In the genomic region with DNA sequence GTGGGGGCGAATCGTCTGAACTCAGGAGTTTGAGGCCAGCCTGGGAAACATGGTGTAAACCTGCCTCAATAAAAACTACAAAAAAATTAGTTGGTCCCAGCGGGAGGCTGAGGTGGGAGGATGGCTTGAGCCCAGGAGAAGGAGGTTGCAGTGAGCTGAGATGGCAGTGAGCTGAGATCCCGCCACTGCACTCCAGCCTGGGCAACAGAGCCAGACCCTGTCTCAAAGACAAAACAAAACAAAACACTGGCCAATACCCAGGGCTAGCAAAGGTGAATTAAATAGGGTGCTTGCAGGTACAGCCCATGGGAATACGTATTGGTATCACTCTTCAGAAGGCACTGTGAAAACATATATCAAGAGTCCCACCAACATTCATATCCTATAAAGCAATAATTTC, we compare ENCODE assay signal across 27 cellular contexts.
"Had no signal": no experiment of that assay in that cellular context is flagged by ENCODE, and none has a peak within 500 bp of the region (broad histone marks: within the 10 kb centered on the region; RNA-seq: fewer than 3 reads in every experiment).

No MANE protein-coding gene starts in this region.

- H3K9me3 Mint-ChIP-seq: activated T-cell treated with anti-CD3 and anti-CD28 coated beads, Interleukin-2, amount 50 U/mL, for 72 hours; effector memory CD8-positive, alpha-beta T cell; stimulated activated effector memory CD8-positive, alpha-beta T cell treated with anti-CD3 and anti-CD28 coated beads, Interleukin-12 subunit alpha, Interleukin-12 subunit beta, amount 100 ng/mL, for 72 hours had no signal

- H3K4me2 ChIP-seq: hepatocyte had no signal

- H3K27me3 Mint-ChIP-seq: activated CD4-positive, alpha-beta T cell treated with anti-CD3 and anti-CD28 coated beads for 36 hours; effector memory CD8-positive, alpha-beta T cell; progenitor cell of endocrine pancreas had no signal

- H3K4me3 Mint-ChIP-seq: activated CD4-positive, alpha-beta T cell treated with anti-CD3 and anti-CD28 coated beads for 36 hours; activated T-cell treated with anti-CD3 and anti-CD28 coated beads, Interleukin-2, amount 50 U/mL, for 72 hours; nephron; stimulated activated effector memory CD8-positive, alpha-beta T cell treated with anti-CD3 and anti-CD28 coated beads, Interleukin-12 subunit alpha, Interleukin-12 subunit beta, amount 100 ng/mL, for 72 hours had no signal

- ATAC-seq: activated CD4-positive, alpha-beta T cell treated with anti-CD3 and anti-CD28 coated beads for 36 hours; activated naive CD4-positive, alpha-beta T cell treated with anti-CD3 and anti-CD28 coated beads, Interleukin-2, amount 50 U/mL, for 72 hours; activated T-cell treated with anti-CD3 and anti-CD28 coated beads, Interleukin-2, amount 50 U/mL, for 72 hours; effector memory CD8-positive, alpha-beta T cell; gastroesophageal sphincter; left cardiac atrium; sciatic nerve; stimulated activated effector memory CD8-positive, alpha-beta T cell treated with anti-CD3 and anti-CD28 coated beads, Interleukin-12 subunit alpha, Interleukin-12 subunit beta, amount 100 ng/mL, for 72 hours had no signal

- H3K9me3 ChIP-seq: breast epithelium, gastroesophageal sphincter, ovary, stomach, thyroid gland, upper lobe of left lung had no signal

- H3K36me3 ChIP-seq: breast epithelium, gastroesophageal sphincter, ovary, stomach, thyroid gland, upper lobe of left lung had no signal

- H2AFZ ChIP-seq: hepatocyte had no signal

- H3K4me3 ChIP-seq: breast epithelium, gastroesophageal sphincter, hepatocyte, ovary, skin epidermis, stomach, thyroid gland, upper lobe of left lung had no signal

- H3K27ac ChIP-seq: breast epithelium, gastroesophageal sphincter, hepatocyte, ovary had no signal

- FAIRE-seq: colon, endothelial cell of umbilical vein, keratinocyte had no signal

- H3K4me1 ChIP-seq: breast epithelium had no signal

- H3K27me3 ChIP-seq: breast epithelium, gastroesophageal sphincter, hepatocyte, ovary, stomach, thyroid gland, upper lobe of left lung had no signal

- DNase-seq: activated CD4-positive, alpha-beta T cell treated with anti-CD3 and anti-CD28 coated beads for 36 hours; activated CD4-positive, CD25-positive, alpha-beta regulatory T cell; activated naive CD4-positive, alpha-beta T cell; activated T-cell treated with anti-CD3 and anti-CD28 coated beads for 4 hours; activated T-cell treated with anti-CD3 and anti-CD28 coated beads, Interleukin-2, amount 50 U/mL, for 72 hours; effector memory CD8-positive, alpha-beta T cell; left cardiac atrium; mesenchymal stem cell; ovary; stimulated activated CD4-positive, alpha-beta T cell treated with anti-CD3 and anti-CD28 coated beads, Interleukin-12 subunit alpha, Interleukin-12 subunit beta, amount 100 ng/mL, for 4 hours; stimulated activated CD4-positive, alpha-beta T cell treated with anti-CD3 and anti-CD28 coated beads, Interleukin-4, amount 100 ng/mL, for 24 hours; stomach; T-helper 2 cell; thyroid gland; upper lobe of left lung had no signal

- H3K27ac Mint-ChIP-seq: activated CD4-positive, alpha-beta T cell treated with anti-CD3 and anti-CD28 coated beads for 36 hours; activated naive CD4-positive, alpha-beta T cell treated with anti-CD3 and anti-CD28 coated beads, Interleukin-2, amount 50 U/mL, for 72 hours; activated T-cell treated with anti-CD3 and anti-CD28 coated beads, Interleukin-2, amount 50 U/mL, for 72 hours; progenitor cell of endocrine pancreas; stimulated activated effector memory CD8-positive, alpha-beta T cell treated with anti-CD3 and anti-CD28 coated beads, Interleukin-12 subunit alpha, Interleukin-12 subunit beta, amount 100 ng/mL, for 72 hours had no signal
